ENCODE assay signal across 1 cellular context in the genomic region with DNA sequence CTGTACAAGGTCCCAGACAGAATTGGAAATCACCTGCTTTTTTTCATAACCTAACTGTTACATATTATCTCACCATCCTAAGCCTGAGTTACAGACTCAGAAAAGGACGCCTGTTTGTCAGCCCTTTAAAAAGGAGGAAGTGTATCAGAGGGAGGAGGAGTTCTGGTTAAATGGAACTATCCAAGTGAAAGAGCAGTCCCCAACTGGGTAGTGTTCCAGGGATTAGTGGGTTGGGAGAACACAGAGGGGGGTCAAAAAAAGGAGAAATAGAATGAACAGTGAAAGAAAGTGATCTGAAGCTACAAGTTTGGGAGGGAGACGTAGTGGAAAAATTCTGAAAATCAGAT.
TF ChIP-seq lines count a peak whose summit lies in the region.

No MANE protein-coding gene starts in this region.

TF ChIP-seq in K562, 482 proteins besides CTCF, POLR2A, EP300 and RAD21:
- TF ChIP-seq, protein P1, sequence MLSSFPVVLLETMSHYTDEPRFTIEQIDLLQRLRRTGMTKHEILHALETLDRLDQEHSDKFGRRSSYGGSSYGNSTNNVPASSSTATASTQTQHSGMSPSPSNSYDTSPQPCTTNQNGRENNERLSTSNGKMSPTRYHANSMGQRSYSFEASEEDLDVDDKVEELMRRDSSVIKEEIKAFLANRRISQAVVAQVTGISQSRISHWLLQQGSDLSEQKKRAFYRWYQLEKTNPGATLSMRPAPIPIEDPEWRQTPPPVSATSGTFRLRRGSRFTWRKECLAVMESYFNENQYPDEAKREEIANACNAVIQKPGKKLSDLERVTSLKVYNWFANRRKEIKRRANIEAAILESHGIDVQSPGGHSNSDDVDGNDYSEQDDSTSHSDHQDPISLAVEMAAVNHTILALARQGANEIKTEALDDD (IDR thresholded peaks at IDR 0.05) = peak; percentile 71
- TF ChIP-seq, protein P2, sequence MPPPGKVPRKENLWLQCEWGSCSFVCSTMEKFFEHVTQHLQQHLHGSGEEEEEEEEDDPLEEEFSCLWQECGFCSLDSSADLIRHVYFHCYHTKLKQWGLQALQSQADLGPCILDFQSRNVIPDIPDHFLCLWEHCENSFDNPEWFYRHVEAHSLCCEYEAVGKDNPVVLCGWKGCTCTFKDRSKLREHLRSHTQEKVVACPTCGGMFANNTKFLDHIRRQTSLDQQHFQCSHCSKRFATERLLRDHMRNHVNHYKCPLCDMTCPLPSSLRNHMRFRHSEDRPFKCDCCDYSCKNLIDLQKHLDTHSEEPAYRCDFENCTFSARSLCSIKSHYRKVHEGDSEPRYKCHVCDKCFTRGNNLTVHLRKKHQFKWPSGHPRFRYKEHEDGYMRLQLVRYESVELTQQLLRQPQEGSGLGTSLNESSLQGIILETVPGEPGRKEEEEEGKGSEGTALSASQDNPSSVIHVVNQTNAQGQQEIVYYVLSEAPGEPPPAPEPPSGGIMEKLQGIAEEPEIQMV (tag; conservative IDR thresholded peaks at IDR 0.05; ENCODE audit: low read depth) = peak; percentile 73; the same call in 1 of the 2 replicates
- TF ChIP-seq CC2D1A (IDR thresholded peaks at IDR 0.05) (peak; percentile 63; the same call in 1 of the 2 replicates), HNRNPL (IDR thresholded peaks at IDR 0.05; ENCODE audit: low read depth, low read length) (no peak), SPI1 (IDR thresholded peaks at IDR 0.05; ENCODE audit: borderline replicate concordance, low read depth, low read length) (peak; percentile 94)
